ENCODE assay signal across 1 cellular context in the genomic region with DNA sequence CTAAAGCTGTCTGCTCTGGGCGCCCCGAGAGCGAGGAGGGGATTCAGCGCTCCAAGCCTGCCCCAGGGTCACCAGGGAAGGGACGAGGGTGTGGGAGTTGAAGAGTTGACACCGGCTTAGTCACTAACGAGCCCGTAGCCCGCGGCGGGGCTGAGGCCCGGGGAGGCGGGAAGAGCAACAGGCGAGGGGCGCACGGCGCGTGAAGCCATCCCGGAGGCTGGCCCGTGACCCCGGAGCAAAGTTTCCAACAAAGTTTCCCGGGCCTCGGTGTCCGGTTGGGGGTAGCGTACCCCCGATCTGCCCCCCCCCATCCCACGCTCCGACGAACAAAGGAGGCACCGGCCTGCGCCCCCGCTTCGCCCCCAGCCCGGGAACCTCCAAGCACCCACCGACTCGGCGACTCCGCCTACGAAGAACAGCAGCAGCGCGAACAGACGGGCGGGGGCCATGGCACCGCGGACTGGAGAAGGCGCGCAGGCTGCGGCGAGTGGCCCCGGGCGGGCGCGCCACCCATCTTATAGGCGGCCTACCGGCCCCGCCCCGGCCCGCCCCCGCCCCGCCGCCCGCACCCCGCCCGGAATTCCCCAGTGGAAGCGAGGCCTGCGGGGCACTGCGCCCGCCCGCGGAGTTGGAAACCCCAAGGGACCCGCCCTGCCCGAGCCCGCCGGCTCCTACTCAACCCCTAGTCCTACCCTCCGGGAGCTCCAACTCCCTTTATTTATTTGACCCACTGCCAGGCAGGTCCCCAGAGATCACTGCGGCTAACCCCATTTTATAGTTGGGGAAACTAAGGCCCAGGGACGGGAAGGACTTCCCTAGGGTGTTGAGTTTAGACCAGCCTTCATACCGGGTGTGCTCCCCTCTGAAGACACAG.
TF ChIP-seq lines count a peak whose summit lies in the region.

TSS of gene SDC4 (minus strand) at position 489 of the 874 bp plus-strand sequence. CDS start at position 449, 40 bp downstream.

TF ChIP-seq in K562, 482 proteins besides CTCF, POLR2A, EP300 and RAD21 (continued from another document and continues in another):
- no peak for TF ChIP-seq ZNF23 (CRISPR knock-in tag; IDR thresholded peaks at IDR 0.05)
- peak; percentile 48; the same call in 1 of the 2 replicates for TF ChIP-seq PML (IDR thresholded peaks at IDR 0.05; ENCODE audit: low read length)
- TF ChIP-seq ZNF740 (CRISPR knock-in tag; IDR thresholded peaks at IDR 0.05): peak; percentile 96
- peak in 1 of 2 experiments; percentile 75; a peak in 2 of 4 replicates for TF ChIP-seq ZNF740 (tag; IDR thresholded peaks at IDR 0.05)
- peak; percentile 34; the same call in 1 of the 2 replicates for TF ChIP-seq EP400 (IDR thresholded peaks at IDR 0.05)
- TF ChIP-seq TAF1 (IDR thresholded peaks at IDR 0.05; ENCODE audit: control insufficient read depth, extremely low read depth, insufficient read depth, low read length, severe bottlenecking): peak; percentile 74
- no peak for TF ChIP-seq RBM15 (IDR thresholded peaks at IDR 0.05; ENCODE audit: insufficient read depth, low read length)
- peak; percentile 69 for TF ChIP-seq SMARCE1 (IDR thresholded peaks at IDR 0.05)
- peak; percentile 49 for TF ChIP-seq PRDM10 (IDR thresholded peaks at IDR 0.05; ENCODE audit: partially characterized antibody)
- peak; percentile 73 for TF ChIP-seq NELFE (IDR thresholded peaks at IDR 0.05; ENCODE audit: insufficient read depth, insufficient read length)
- TF ChIP-seq CREM (IDR thresholded peaks at IDR 0.05; ENCODE audit: low read depth): peak; percentile 3
- 0 out of 2 replicates have a peak, but pooled peaks have one; percentile 18 for TF ChIP-seq SMARCA4 (IDR thresholded peaks at IDR 0.05)
- TF ChIP-seq HDAC3 (IDR thresholded peaks at IDR 0.05; ENCODE audit: borderline replicate concordance, partially characterized antibody): no peak
- TF ChIP-seq ZKSCAN1 (IDR thresholded peaks at IDR 0.05; ENCODE audit: low read depth, low read length): no peak
- TF ChIP-seq ZNF395 (CRISPR knock-in tag; IDR thresholded peaks at IDR 0.05): peak; percentile 65; the same call in 1 of the 2 replicates
- TF ChIP-seq TBP (optimal IDR thresholded peaks at IDR 0.05; ENCODE audit: low read depth, low read length): peak; percentile 93
- peak; percentile 70 for TF ChIP-seq PCBP1 (IDR thresholded peaks at IDR 0.05; ENCODE audit: low read depth, low read length, poor library complexity, severe bottlenecking)
- TF ChIP-seq CTBP1 (IDR thresholded peaks at IDR 0.05; ENCODE audit: borderline replicate concordance): peak; percentile 42; the same call in 1 of the 2 replicates
- 0 out of 2 replicates have a peak, but pooled peaks have one; percentile 6 for TF ChIP-seq GTF2E2 (tag; IDR thresholded peaks at IDR 0.05)
- peak; percentile 44 to 98; a peak in 2 of 4 replicates for TF ChIP-seq NONO (IDR thresholded peaks at IDR 0.05; ENCODE audit: low read depth in 2 of 2, low read length in 1 of 2)
- TF ChIP-seq DMBX1 (CRISPR knock-in tag; IDR thresholded peaks at IDR 0.05; ENCODE audit: borderline replicate concordance): peak; percentile 17; the same call in 1 of the 2 replicates
- TF ChIP-seq ELF2 (CRISPR knock-in tag; IDR thresholded peaks at IDR 0.05): peak; percentile 55; the same call in 1 of the 2 replicates
- peak; percentile 59 for TF ChIP-seq HMGN3 (IDR thresholded peaks at IDR 0.05; ENCODE audit: borderline replicate concordance, extremely low read depth, insufficient read length, low read depth, low read length)
- no peak for TF ChIP-seq NFATC3 (IDR thresholded peaks at IDR 0.05)
- TF ChIP-seq, protein P1, sequence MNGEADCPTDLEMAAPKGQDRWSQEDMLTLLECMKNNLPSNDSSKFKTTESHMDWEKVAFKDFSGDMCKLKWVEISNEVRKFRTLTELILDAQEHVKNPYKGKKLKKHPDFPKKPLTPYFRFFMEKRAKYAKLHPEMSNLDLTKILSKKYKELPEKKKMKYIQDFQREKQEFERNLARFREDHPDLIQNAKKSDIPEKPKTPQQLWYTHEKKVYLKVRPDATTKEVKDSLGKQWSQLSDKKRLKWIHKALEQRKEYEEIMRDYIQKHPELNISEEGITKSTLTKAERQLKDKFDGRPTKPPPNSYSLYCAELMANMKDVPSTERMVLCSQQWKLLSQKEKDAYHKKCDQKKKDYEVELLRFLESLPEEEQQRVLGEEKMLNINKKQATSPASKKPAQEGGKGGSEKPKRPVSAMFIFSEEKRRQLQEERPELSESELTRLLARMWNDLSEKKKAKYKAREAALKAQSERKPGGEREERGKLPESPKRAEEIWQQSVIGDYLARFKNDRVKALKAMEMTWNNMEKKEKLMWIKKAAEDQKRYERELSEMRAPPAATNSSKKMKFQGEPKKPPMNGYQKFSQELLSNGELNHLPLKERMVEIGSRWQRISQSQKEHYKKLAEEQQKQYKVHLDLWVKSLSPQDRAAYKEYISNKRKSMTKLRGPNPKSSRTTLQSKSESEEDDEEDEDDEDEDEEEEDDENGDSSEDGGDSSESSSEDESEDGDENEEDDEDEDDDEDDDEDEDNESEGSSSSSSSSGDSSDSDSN (IDR thresholded peaks at IDR 0.05; ENCODE audit: borderline replicate concordance in 1 of 2, low read depth in 2 of 2, low read length in 2 of 2): peak in 1 of 2 experiments; percentile 77; a peak in 2 of 4 replicates
- peak in 1 of 2 experiments; percentile 33; a peak in 1 of 4 replicates for TF ChIP-seq KDM4B (IDR thresholded peaks at IDR 0.05; ENCODE audit: borderline replicate concordance in 2 of 2, low read depth in 1 of 2)
- peak; percentile 29 for TF ChIP-seq E2F8 (IDR thresholded peaks at IDR 0.05; ENCODE audit: low read depth, partially characterized antibody)
- no peak for TF ChIP-seq RBBP5 (IDR thresholded peaks at IDR 0.05; ENCODE audit: borderline replicate concordance, insufficient read depth, low read length, poor library complexity, severe bottlenecking)
- no peak for TF ChIP-seq TAF15 (IDR thresholded peaks at IDR 0.05; ENCODE audit: low read depth, low read length)
- TF ChIP-seq ZMIZ1 (IDR thresholded peaks at IDR 0.05; ENCODE audit: low read depth in 2 of 2, low read length in 2 of 2): peak in 1 of 2 experiments; percentile 77; a peak in 2 of 4 replicates
- TF ChIP-seq STAG1 (CRISPR knock-in tag; IDR thresholded peaks at IDR 0.05; ENCODE audit: borderline replicate concordance): no peak
- peak; percentile 69 for TF ChIP-seq BCOR (IDR thresholded peaks at IDR 0.05)
- TF ChIP-seq, protein P2, sequence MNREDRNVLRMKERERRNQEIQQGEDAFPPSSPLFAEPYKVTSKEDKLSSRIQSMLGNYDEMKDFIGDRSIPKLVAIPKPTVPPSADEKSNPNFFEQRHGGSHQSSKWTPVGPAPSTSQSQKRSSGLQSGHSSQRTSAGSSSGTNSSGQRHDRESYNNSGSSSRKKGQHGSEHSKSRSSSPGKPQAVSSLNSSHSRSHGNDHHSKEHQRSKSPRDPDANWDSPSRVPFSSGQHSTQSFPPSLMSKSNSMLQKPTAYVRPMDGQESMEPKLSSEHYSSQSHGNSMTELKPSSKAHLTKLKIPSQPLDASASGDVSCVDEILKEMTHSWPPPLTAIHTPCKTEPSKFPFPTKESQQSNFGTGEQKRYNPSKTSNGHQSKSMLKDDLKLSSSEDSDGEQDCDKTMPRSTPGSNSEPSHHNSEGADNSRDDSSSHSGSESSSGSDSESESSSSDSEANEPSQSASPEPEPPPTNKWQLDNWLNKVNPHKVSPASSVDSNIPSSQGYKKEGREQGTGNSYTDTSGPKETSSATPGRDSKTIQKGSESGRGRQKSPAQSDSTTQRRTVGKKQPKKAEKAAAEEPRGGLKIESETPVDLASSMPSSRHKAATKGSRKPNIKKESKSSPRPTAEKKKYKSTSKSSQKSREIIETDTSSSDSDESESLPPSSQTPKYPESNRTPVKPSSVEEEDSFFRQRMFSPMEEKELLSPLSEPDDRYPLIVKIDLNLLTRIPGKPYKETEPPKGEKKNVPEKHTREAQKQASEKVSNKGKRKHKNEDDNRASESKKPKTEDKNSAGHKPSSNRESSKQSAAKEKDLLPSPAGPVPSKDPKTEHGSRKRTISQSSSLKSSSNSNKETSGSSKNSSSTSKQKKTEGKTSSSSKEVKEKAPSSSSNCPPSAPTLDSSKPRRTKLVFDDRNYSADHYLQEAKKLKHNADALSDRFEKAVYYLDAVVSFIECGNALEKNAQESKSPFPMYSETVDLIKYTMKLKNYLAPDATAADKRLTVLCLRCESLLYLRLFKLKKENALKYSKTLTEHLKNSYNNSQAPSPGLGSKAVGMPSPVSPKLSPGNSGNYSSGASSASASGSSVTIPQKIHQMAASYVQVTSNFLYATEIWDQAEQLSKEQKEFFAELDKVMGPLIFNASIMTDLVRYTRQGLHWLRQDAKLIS (CRISPR knock-in tag; IDR thresholded peaks at IDR 0.05): peak; percentile 27; the same call in 1 of the 2 replicates
- TF ChIP-seq FIP1L1 (IDR thresholded peaks at IDR 0.05; ENCODE audit: low read depth, low read length, poor library complexity, severe bottlenecking): peak; percentile 65
